8 cellular contexts compared by ENCODE assay signal in the genomic region with DNA sequence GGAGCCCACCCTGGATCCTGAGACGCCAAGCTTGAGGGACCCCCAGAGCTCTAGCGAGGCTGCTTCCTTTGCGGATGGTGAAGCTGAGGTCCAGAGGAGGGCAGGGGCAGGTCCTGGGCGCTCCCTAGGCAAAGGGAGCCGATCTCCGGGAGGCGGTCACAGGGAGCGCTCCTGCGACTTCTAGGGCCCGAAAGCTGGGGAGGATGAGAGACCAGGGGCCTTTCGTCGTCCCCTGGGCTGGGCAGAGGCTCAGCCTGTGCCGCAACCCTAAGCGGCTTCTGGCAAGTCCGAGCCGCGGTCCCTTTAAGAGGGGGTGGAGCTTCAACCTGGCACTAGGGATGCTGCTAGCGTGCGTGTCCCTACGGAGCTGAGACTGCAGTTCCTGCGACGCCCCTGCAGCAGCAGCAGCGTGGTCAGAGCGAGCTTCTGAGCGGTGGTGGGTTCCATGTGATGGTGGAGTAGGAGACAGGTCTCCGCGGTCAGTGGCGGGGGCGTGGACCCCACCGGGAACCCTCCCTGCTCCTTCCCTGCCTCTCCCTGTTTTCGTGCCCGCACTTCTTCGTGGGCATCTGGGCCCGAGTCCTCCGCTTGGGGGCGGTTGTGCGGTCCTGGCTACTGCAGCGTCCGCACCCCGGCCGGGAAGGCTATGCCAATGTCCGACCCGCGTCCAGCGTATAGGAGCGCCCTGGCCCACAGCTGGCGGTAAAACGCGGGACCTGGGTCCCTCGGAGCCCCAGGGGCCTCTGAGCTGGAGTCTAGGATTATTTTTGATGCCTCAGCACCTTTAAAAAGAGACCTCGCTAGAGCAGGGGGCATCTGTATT.
DNase-seq lines count a peak whose midpoint lies in the region; ATAC-seq and TF ChIP-seq lines count a peak whose summit lies in the region.

No MANE protein-coding gene starts in this region.

- no peaks in the 10 kb centered on the region for H3K9me2 ChIP-seq in DOHH2 (replicated peaks; ENCODE audit: control insufficient read depth, low read length)

- peaks cover 48% of the 10 kb centered on the region for H3K79me2 ChIP-seq in DOHH2 (ENCODE audit: control insufficient read depth, low read length)
- peaks cover 22% of the 10 kb centered on the region; the same call in 1 of the 2 replicates for H3K79me2 ChIP-seq in KMS-11 (ENCODE audit: insufficient read depth, low read depth)

- peak overlapping the region; percentile 51 for H2BK15ac ChIP-seq in neuronal stem cell (ENCODE audit: low read length)

- peak overlapping the region; percentile 93 for H3K18ac ChIP-seq in neuronal stem cell (ENCODE audit: low read length)

- no peaks in the 10 kb centered on the region for H4K20me1 ChIP-seq in DOHH2 (ENCODE audit: control insufficient read depth, insufficient read depth, low read depth, low read length)
- H4K20me1 ChIP-seq in KMS-11 (ENCODE audit: insufficient read depth), result no peaks in the 10 kb centered on the region

- TF ChIP-seq CTCF in DOHH2 (IDR thresholded peaks at IDR 0.05; ENCODE audit: low read depth, low read length, poor library complexity, severe bottlenecking), result peak; percentile 57
- no peak for TF ChIP-seq CTCF in KMS-11 (conservative IDR thresholded peaks at IDR 0.05; ENCODE audit: low read depth, low read length)
- TF ChIP-seq CTCF in RWPE2 (IDR thresholded peaks at IDR 0.05; ENCODE audit: poor library complexity, severe bottlenecking), result peak; percentile 7

- no peak overlapping the region for H3K4ac ChIP-seq in neuronal stem cell (ENCODE audit: low read length)

- H3K4me2 ChIP-seq in DOHH2 (ENCODE audit: low read length), result peak overlapping the region; percentile 57
- peak overlapping the region; percentile 86 for H3K4me2 ChIP-seq in KMS-11
- peak overlapping the region; percentile 67 for H3K4me2 ChIP-seq in neuronal stem cell (ENCODE audit: insufficient read depth, low read length, poor library complexity, severe bottlenecking)

- H3K36me3 ChIP-seq in DOHH2 (ENCODE audit: control insufficient read depth, low read length) (peaks cover 35% of the 10 kb centered on the region), KMS-11 (ENCODE audit: insufficient read depth) (no peaks in the 10 kb centered on the region), RWPE2 (ENCODE audit: low read depth) (0 out of 2 replicates have a peak, but pooled peaks cover 8% of the 10 kb centered on the region), neuronal stem cell (replicated peaks in 1 of 2; ENCODE audit: control insufficient read depth in 2 of 2, insufficient read depth in 2 of 2, low read length in 2 of 2) (peaks cover 0 to 9% of the 10 kb centered on the region in 2 donors), subcutaneous abdominal adipose tissue (ENCODE audit: control insufficient read depth in 5 of 5, insufficient read depth in 5 of 5, low read length in 5 of 5) (peaks cover 0 to 5% (median 0%) of the 10 kb centered on the region in 5 donors)

- H3K4me3 ChIP-seq in DOHH2 (ENCODE audit: low read length), result peak overlapping the region; percentile 96
- H3K4me3 ChIP-seq in KMS-11 (IDR thresholded peaks at IDR 0.05; ENCODE audit: insufficient read depth, low read depth, low read length), result peak overlapping the region; percentile 80
- H3K4me3 ChIP-seq in RWPE2 (ENCODE audit: severe bottlenecking), result peak overlapping the region; percentile 59
- H3K4me3 ChIP-seq in neuronal stem cell (ENCODE audit: low read length in 2 of 2), result peak overlapping the region; percentile 79 to 87
- H3K4me3 ChIP-seq in subcutaneous abdominal adipose tissue (ENCODE audit: low read depth in 1 of 5, low read length in 5 of 5), result peak overlapping the region; percentile 66 to 98 (median 89)

- no peak overlapping the region for H2BK5ac ChIP-seq in neuronal stem cell (ENCODE audit: low read length)

- DNase-seq in RWPE2 (ENCODE audit: low spot score), result peak; percentile 80
- peak; percentile 54 for DNase-seq in activated gamma-delta T cell treated with anti-CD3 and anti-CD28 coated beads, Interleukin-2, amount 50 U/mL, for 16 hours (ENCODE audit: low read depth)
- peak; percentile 84 for DNase-seq in foreskin melanocyte
- peak; percentile 65 for DNase-seq in neuronal stem cell (ENCODE audit: low spot score)

- H3K9ac ChIP-seq in KMS-11 (peak overlapping the region; percentile 81), neuronal stem cell (ENCODE audit: low read depth, low read length, poor library complexity) (peak overlapping the region; percentile 91), subcutaneous abdominal adipose tissue (ENCODE audit: low read length in 5 of 5) (peak overlapping the region; percentile 38 to 94 (median 72))

- H4K8ac ChIP-seq in neuronal stem cell (ENCODE audit: low read depth, low read length), result no peak overlapping the region

- H3K79me1 ChIP-seq in neuronal stem cell (ENCODE audit: low read depth, low read length), result peaks cover 2% of the 10 kb centered on the region

- H3K23ac ChIP-seq in neuronal stem cell (ENCODE audit: low read depth, low read length, poor library complexity), result peak overlapping the region; percentile 75

- H3K27ac ChIP-seq in DOHH2 (ENCODE audit: low read depth, low read length), result peak overlapping the region; percentile 48
- peak overlapping the region; percentile 68 for H3K27ac ChIP-seq in KMS-11
- peak overlapping the region; percentile 50 for H3K27ac ChIP-seq in RWPE2 (ENCODE audit: poor library complexity, severe bottlenecking)
- no peak overlapping the region for H3K27ac ChIP-seq in neuronal stem cell (replicated peaks; ENCODE audit: low read length)
- H3K27ac ChIP-seq in subcutaneous abdominal adipose tissue (ENCODE audit: low read depth, low read length), result peak overlapping the region; percentile 75

- H2AK5ac ChIP-seq in neuronal stem cell (ENCODE audit: low read depth, low read length), result no peak overlapping the region

- ATAC-seq in GM21723 (IDR thresholded peaks at IDR 0.05; ENCODE audit: unreplicated experiment) (peak; percentile 98), RWPE2 (ENCODE audit: low read depth) (peak; percentile 90)

- no peaks in the 10 kb centered on the region for H3F3A ChIP-seq in DOHH2 (ENCODE audit: control insufficient read depth, insufficient read depth)

- peak overlapping the region; percentile 48 for H3K14ac ChIP-seq in neuronal stem cell (ENCODE audit: low read length)

- H2BK120ac ChIP-seq in neuronal stem cell (ENCODE audit: low read depth, low read length), result no peak overlapping the region

- H2BK12ac ChIP-seq in neuronal stem cell (ENCODE audit: low read length), result no peak overlapping the region

- H2AFZ ChIP-seq in KMS-11 (ENCODE audit: low read depth), result peak overlapping the region; percentile 86
- peak overlapping the region; percentile 100 for H2AFZ ChIP-seq in neuronal stem cell (ENCODE audit: low read length)

- WGBS in neuronal stem cell (ENCODE audit: extremely low coverage in 2 of 2, insufficient read length in 2 of 2, insufficient replicate concordance in 1 of 2), 2 donors, result no CpG with 5 or more reads among the region's 51 CpGs

- H3K27me3 ChIP-seq in DOHH2 (ENCODE audit: control insufficient read depth, low read length) (no peaks in the 10 kb centered on the region), KMS-11 (ENCODE audit: insufficient read depth, low read depth) (no peaks in the 10 kb centered on the region), RWPE2 (ENCODE audit: insufficient read depth, poor library complexity, severe bottlenecking) (no peaks in the 10 kb centered on the region), neuronal stem cell (ENCODE audit: control insufficient read depth in 3 of 3, insufficient read depth in 3 of 3, low read depth in 1 of 3, low read length in 3 of 3) (no peaks in the 10 kb centered on the region), subcutaneous abdominal adipose tissue (ENCODE audit: control insufficient read depth in 5 of 5, insufficient read depth in 4 of 5, low read length in 5 of 5) (no peaks in the 10 kb centered on the region)

- H3K4me1 ChIP-seq in DOHH2 (ENCODE audit: control insufficient read depth, low read length), result peaks cover 36% of the 10 kb centered on the region
- H3K4me1 ChIP-seq in KMS-11 (ENCODE audit: low read depth, poor library complexity, severe bottlenecking), result peaks cover 25% of the 10 kb centered on the region
- peaks cover 7% of the 10 kb centered on the region for H3K4me1 ChIP-seq in RWPE2 (ENCODE audit: insufficient read depth, poor library complexity, severe bottlenecking)
- peaks cover 0 to 4% of the 10 kb centered on the region in 2 donors for H3K4me1 ChIP-seq in neuronal stem cell (ENCODE audit: control insufficient read depth in 2 of 2, insufficient read depth in 1 of 2, low read depth in 1 of 2, low read length in 2 of 2)
- peaks cover 0 to 11% (median 6%) of the 10 kb centered on the region in 5 donors for H3K4me1 ChIP-seq in subcutaneous abdominal adipose tissue (ENCODE audit: control insufficient read depth in 5 of 5, insufficient read depth in 5 of 5, low read length in 5 of 5)

- H4K91ac ChIP-seq in neuronal stem cell (ENCODE audit: low read depth, low read length, poor library complexity), result no peak overlapping the region

- H3K9me3 ChIP-seq in DOHH2 (ENCODE audit: control insufficient read depth, insufficient read depth, low read length) (no peaks in the 10 kb centered on the region), RWPE2 (ENCODE audit: severe bottlenecking) (no peaks in the 10 kb centered on the region), neuronal stem cell (replicated peaks in 1 of 2; ENCODE audit: control insufficient read depth in 2 of 2, insufficient read depth in 1 of 2, low read depth in 1 of 2, low read length in 2 of 2) (no peaks in the 10 kb centered on the region), subcutaneous abdominal adipose tissue (ENCODE audit: control insufficient read depth in 5 of 5, low read length in 5 of 5) (no peaks in the 10 kb centered on the region)
